ENCODE assay signal across 39 cellular contexts in genomic region chr19:13890136-13890535, GRCh38. TPM values are rescaled to one million over a fixed set of nuclear protein-coding genes. Genes with fewer than 3 reads are reported as not detected.
"Had no signal": no experiment of that assay in that cellular context is flagged by ENCODE, and none has a peak within 500 bp of the region (broad histone marks: within the 10 kb centered on the region; RNA-seq: fewer than 3 reads in every experiment).

No MANE protein-coding gene starts in this region.

- H3K27ac Mint-ChIP-seq: activated B cell treated with CpG ODN at 0.5 μM for 24 hours; activated CD4-positive, alpha-beta memory T cell treated with anti-CD3 and anti-CD28 coated beads, Interleukin-2, amount 10 ng/mL, durations not matched to agents 7 days and 5 days; activated CD4-positive, alpha-beta T cell treated with anti-CD3 and anti-CD28 coated beads, Interleukin-2, amount 10 ng/mL, durations not matched to agents 24 days and 14 days; activated CD8-positive, alpha-beta memory T cell treated with anti-CD3 and anti-CD28 coated beads, Interleukin-2, amount 10 ng/mL, durations not matched to agents 7 days and 5 days; activated CD8-positive, alpha-beta T cell treated with anti-CD3 and anti-CD28 coated beads, Interleukin-2, amount 10 ng/mL, durations not matched to agents 7 days and 5 days; activated naive CD4-positive, alpha-beta T cell treated with anti-CD3 and anti-CD28 coated beads, Interleukin-2, amount 10 ng/mL, durations not matched to agents 7 days and 5 days; activated naive CD4-positive, alpha-beta T cell treated with anti-CD3 and anti-CD28 coated beads, Interleukin-2, amount 50 U/mL, for 24 hours; activated naive CD8-positive, alpha-beta T cell; activated naive CD8-positive, alpha-beta T cell treated with anti-CD3 and anti-CD28 coated beads, Interleukin-2, amount 10 ng/mL, durations not matched to agents 7 days and 5 days; activated naive CD8-positive, alpha-beta T cell treated with anti-CD3 and anti-CD28 coated beads, Interleukin-2, amount 50 U/mL, for 24 hours; activated T-cell treated with anti-CD3 and anti-CD28 coated beads, Interleukin-2, amount 50 U/mL, for 24 hours; activated T-helper 1 cell treated with anti-CD3 and anti-CD28 coated beads, Interleukin-12 subunit alpha, Interleukin-12 subunit beta, Interleukin-2, Interleukin-4 antibody, amounts not matched to agents 30 ng/mL and 10 ng/mL and 1 ng/mL, durations not matched to agents 14 hours and 24 hours and 36 hours; activated T-helper 17 cell treated with anti-CD3 and anti-CD28 coated beads, Interleukin-2, amount 50 U/mL, for 72 hours; brain; T-helper 1 cell treated with Interleukin-12 subunit alpha and Interleukin-12 subunit beta and Interleukin-4 antibody, amounts not matched to agents 30 μg/mL and 1 μg/mL, for 36 hours; T-helper 2 cell treated with Interferon-gamma antibody and Interleukin-4, amounts not matched to agents 5 μg/mL and 100 μg/mL, for 36 hours had no signal

- H3K9me3 Mint-ChIP-seq: activated B cell treated with CpG ODN at 0.5 μM for 24 hours; activated CD4-positive, alpha-beta memory T cell treated with anti-CD3 and anti-CD28 coated beads, Interleukin-2, amount 10 ng/mL, durations not matched to agents 7 days and 5 days; activated CD4-positive, alpha-beta T cell treated with anti-CD3 and anti-CD28 coated beads, Interleukin-2, amount 10 ng/mL, durations not matched to agents 24 days and 14 days; activated naive CD4-positive, alpha-beta T cell treated with anti-CD3 and anti-CD28 coated beads, Interleukin-2, amount 10 ng/mL, durations not matched to agents 7 days and 5 days; activated naive CD4-positive, alpha-beta T cell treated with anti-CD3 and anti-CD28 coated beads, Interleukin-2, amount 50 U/mL, for 24 hours; activated naive CD8-positive, alpha-beta T cell treated with anti-CD3 and anti-CD28 coated beads, Interleukin-2, amount 10 ng/mL, durations not matched to agents 7 days and 5 days; activated naive CD8-positive, alpha-beta T cell treated with anti-CD3 and anti-CD28 coated beads, Interleukin-2, amount 50 U/mL, for 24 hours; activated T-cell treated with anti-CD3 and anti-CD28 coated beads, Interleukin-2, amount 50 U/mL, for 24 hours; activated T-helper 1 cell treated with anti-CD3 and anti-CD28 coated beads, Interleukin-12 subunit alpha, Interleukin-12 subunit beta, Interleukin-2, Interleukin-4 antibody, amounts not matched to agents 30 ng/mL and 10 ng/mL and 1 ng/mL, durations not matched to agents 14 hours and 24 hours and 36 hours; activated T-helper 17 cell treated with anti-CD3 and anti-CD28 coated beads, Interleukin-2, amount 50 U/mL, for 72 hours; brain; central memory CD8-positive, alpha-beta T cell; T-helper 1 cell treated with Interleukin-12 subunit alpha and Interleukin-12 subunit beta and Interleukin-4 antibody, amounts not matched to agents 30 μg/mL and 1 μg/mL, for 36 hours; T-helper 2 cell treated with Interferon-gamma antibody and Interleukin-4, amounts not matched to agents 5 μg/mL and 100 μg/mL, for 36 hours had no signal

- H3K36me3 ChIP-seq: ascending aorta, cardiac muscle cell, colonic mucosa had no signal

- DNase-seq: activated B cell treated with CpG ODN at 0.5 μM for 24 hours; activated CD4-positive, alpha-beta memory T cell treated with anti-CD3 and anti-CD28 coated beads, Interleukin-2, amount 10 ng/mL, durations not matched to agents 7 days and 5 days; activated CD4-positive, alpha-beta T cell treated with anti-CD3 and anti-CD28 coated beads for 4 hours; activated CD4-positive, alpha-beta T cell treated with anti-CD3 and anti-CD28 coated beads, Interleukin-2, amount 10 ng/mL, durations not matched to agents 24 days and 14 days; activated CD4-positive, alpha-beta T cell treated with anti-CD3 and anti-CD28 coated beads, Interleukin-2, amount 50 U/mL, for 1 hour; activated CD4-positive, alpha-beta T cell treated with anti-CD3 and anti-CD28 coated beads, Interleukin-2, amount 50 U/mL, for 4 hours; activated CD4-positive, CD25-positive, alpha-beta regulatory T cell treated with anti-CD3 and anti-CD28 coated beads, Interleukin-2, amount 50 U/mL, for 72 hours; activated CD8-positive, alpha-beta memory T cell treated with anti-CD3 and anti-CD28 coated beads for 24 hours; activated CD8-positive, alpha-beta memory T cell treated with anti-CD3 and anti-CD28 coated beads, Interleukin-2, amount 10 ng/mL, durations not matched to agents 7 days and 5 days; activated CD8-positive, alpha-beta memory T cell treated with anti-CD3 and anti-CD28 coated beads, Interleukin-2, amount 50 U/mL, for 48 hours; activated CD8-positive, alpha-beta T cell treated with anti-CD3 and anti-CD28 coated beads, Interleukin-2, amount 10 ng/mL, durations not matched to agents 7 days and 5 days; activated gamma-delta T cell; activated naive CD4-positive, alpha-beta T cell treated with anti-CD3 and anti-CD28 coated beads, Interleukin-2, amount 10 ng/mL, durations not matched to agents 7 days and 5 days; activated naive CD4-positive, alpha-beta T cell treated with Interleukin-2 at 50 U/mL for 16 hours; activated naive CD8-positive, alpha-beta T cell treated with anti-CD3 and anti-CD28 coated beads, Interleukin-2, amount 10 ng/mL, durations not matched to agents 7 days and 5 days; activated naive CD8-positive, alpha-beta T cell treated with anti-CD3 and anti-CD28 coated beads, Interleukin-2, amount 50 U/mL, for 24 hours; activated T-cell treated with anti-CD3 and anti-CD28 coated beads, Interleukin-2, amount 50 U/mL, for 24 hours; activated T-cell treated with anti-CD3 and anti-CD28 coated beads, Interleukin-2, amount 50 U/mL, for 48 hours; amygdala; anterior cingulate cortex; caudate nucleus; cerebellar nuclear complex; colonic mucosa; T-helper 2 cell; T-helper 9 cell had no signal

- H3K4me3 ChIP-seq: ascending aorta, cardiac muscle cell, colonic mucosa had no signal

- H3K9me3 ChIP-seq: ascending aorta, colonic mucosa had no signal

- H3K27ac ChIP-seq: ascending aorta, cardiac muscle cell, colonic mucosa, VCaP had no signal

- H3K27me3 ChIP-seq: ascending aorta, cardiac muscle cell, colonic mucosa had no signal

- H3K4me3 Mint-ChIP-seq: activated B cell treated with CpG ODN at 0.5 μM for 24 hours; activated CD4-positive, alpha-beta memory T cell treated with anti-CD3 and anti-CD28 coated beads, Interleukin-2, amount 10 ng/mL, durations not matched to agents 7 days and 5 days; activated CD4-positive, alpha-beta T cell treated with anti-CD3 and anti-CD28 coated beads, Interleukin-2, amount 10 ng/mL, durations not matched to agents 24 days and 14 days; activated CD8-positive, alpha-beta memory T cell treated with anti-CD3 and anti-CD28 coated beads, Interleukin-2, amount 10 ng/mL, durations not matched to agents 7 days and 5 days; activated CD8-positive, alpha-beta T cell treated with anti-CD3 and anti-CD28 coated beads, Interleukin-2, amount 10 ng/mL, durations not matched to agents 7 days and 5 days; activated naive CD4-positive, alpha-beta T cell treated with anti-CD3 and anti-CD28 coated beads, Interleukin-2, amount 10 ng/mL, durations not matched to agents 7 days and 5 days; activated naive CD4-positive, alpha-beta T cell treated with anti-CD3 and anti-CD28 coated beads, Interleukin-2, amount 50 U/mL, for 24 hours; activated naive CD8-positive, alpha-beta T cell; activated naive CD8-positive, alpha-beta T cell treated with anti-CD3 and anti-CD28 coated beads, Interleukin-2, amount 10 ng/mL, durations not matched to agents 7 days and 5 days; activated naive CD8-positive, alpha-beta T cell treated with anti-CD3 and anti-CD28 coated beads, Interleukin-2, amount 50 U/mL, for 24 hours; activated T-cell treated with anti-CD3 and anti-CD28 coated beads, Interleukin-2, amount 50 U/mL, for 24 hours; activated T-helper 1 cell treated with anti-CD3 and anti-CD28 coated beads, Interleukin-12 subunit alpha, Interleukin-12 subunit beta, Interleukin-2, Interleukin-4 antibody, amounts not matched to agents 30 ng/mL and 10 ng/mL and 1 ng/mL, durations not matched to agents 14 hours and 24 hours and 36 hours; activated T-helper 17 cell treated with anti-CD3 and anti-CD28 coated beads, Interleukin-2, amount 50 U/mL, for 72 hours; brain; central memory CD8-positive, alpha-beta T cell; T-helper 1 cell treated with Interleukin-12 subunit alpha and Interleukin-12 subunit beta and Interleukin-4 antibody, amounts not matched to agents 30 μg/mL and 1 μg/mL, for 36 hours; T-helper 2 cell treated with Interferon-gamma antibody and Interleukin-4, amounts not matched to agents 5 μg/mL and 100 μg/mL, for 36 hours had no signal

- H3K4me1 ChIP-seq: ascending aorta had no signal

- H3K27me3 Mint-ChIP-seq: activated B cell treated with CpG ODN at 0.5 μM for 24 hours; activated CD4-positive, alpha-beta memory T cell treated with anti-CD3 and anti-CD28 coated beads, Interleukin-2, amount 10 ng/mL, durations not matched to agents 7 days and 5 days; activated CD4-positive, alpha-beta T cell treated with anti-CD3 and anti-CD28 coated beads, Interleukin-2, amount 10 ng/mL, durations not matched to agents 24 days and 14 days; activated naive CD4-positive, alpha-beta T cell treated with anti-CD3 and anti-CD28 coated beads, Interleukin-2, amount 50 U/mL, for 24 hours; activated naive CD8-positive, alpha-beta T cell; activated naive CD8-positive, alpha-beta T cell treated with anti-CD3 and anti-CD28 coated beads, Interleukin-2, amount 10 ng/mL, durations not matched to agents 7 days and 5 days; activated naive CD8-positive, alpha-beta T cell treated with anti-CD3 and anti-CD28 coated beads, Interleukin-2, amount 50 U/mL, for 24 hours; activated T-cell treated with anti-CD3 and anti-CD28 coated beads, Interleukin-2, amount 50 U/mL, for 24 hours; activated T-helper 17 cell treated with anti-CD3 and anti-CD28 coated beads, Interleukin-2, amount 50 U/mL, for 72 hours; central memory CD8-positive, alpha-beta T cell had no signal

- H3K36me3 Mint-ChIP-seq: activated CD8-positive, alpha-beta memory T cell treated with anti-CD3 and anti-CD28 coated beads, Interleukin-2, amount 10 ng/mL, durations not matched to agents 7 days and 5 days; activated naive CD4-positive, alpha-beta T cell treated with anti-CD3 and anti-CD28 coated beads, Interleukin-2, amount 10 ng/mL, durations not matched to agents 7 days and 5 days; activated naive CD4-positive, alpha-beta T cell treated with anti-CD3 and anti-CD28 coated beads, Interleukin-2, amount 50 U/mL, for 24 hours; activated naive CD8-positive, alpha-beta T cell; activated naive CD8-positive, alpha-beta T cell treated with anti-CD3 and anti-CD28 coated beads, Interleukin-2, amount 10 ng/mL, durations not matched to agents 7 days and 5 days had no signal

- H3K4me1 Mint-ChIP-seq: activated B cell treated with CpG ODN at 0.5 μM for 24 hours; activated CD4-positive, alpha-beta T cell treated with anti-CD3 and anti-CD28 coated beads, Interleukin-2, amount 10 ng/mL, durations not matched to agents 24 days and 14 days; activated naive CD4-positive, alpha-beta T cell treated with anti-CD3 and anti-CD28 coated beads, Interleukin-2, amount 10 ng/mL, durations not matched to agents 7 days and 5 days; activated naive CD4-positive, alpha-beta T cell treated with anti-CD3 and anti-CD28 coated beads, Interleukin-2, amount 50 U/mL, for 24 hours; activated T-helper 17 cell treated with anti-CD3 and anti-CD28 coated beads, Interleukin-2, amount 50 U/mL, for 72 hours; brain had no signal

- FAIRE-seq: bronchial epithelial cell, TTC549 had no signal

- ATAC-seq: activated CD8-positive, alpha-beta memory T cell treated with anti-CD3 and anti-CD28 coated beads, Interleukin-2, amount 10 ng/mL, durations not matched to agents 7 days and 5 days; activated CD8-positive, alpha-beta T cell treated with anti-CD3 and anti-CD28 coated beads, Interleukin-2, amount 10 ng/mL, durations not matched to agents 7 days and 5 days; activated naive CD8-positive, alpha-beta T cell treated with anti-CD3 and anti-CD28 coated beads, Interleukin-2, amount 50 U/mL, for 24 hours; activated T-helper 17 cell treated with anti-CD3 and anti-CD28 coated beads, Interleukin-2, amount 50 U/mL, for 72 hours had no signal

RNA-seq across cellular contexts. Expression of gene NANOS3, which starts 13.2 kb away (rescaled TPM):
- total RNA-seq: activated B cell treated with CpG ODN at 0.5 μM for 24 hours, ascending aorta, colonic mucosa had no signal
- polyA plus RNA-seq: adipose tissue had no signal

RNA-seq across cellular contexts. Expression of gene BRME1, which starts 15.8 kb away (rescaled TPM):
- total RNA-seq: ascending aorta had no signal

RNA-seq across cellular contexts. Expression of gene PODNL1, which starts 48.1 kb away (rescaled TPM):
- total RNA-seq: activated B cell treated with CpG ODN at 0.5 μM for 24 hours; activated CD4-positive, alpha-beta T cell treated with anti-CD3 and anti-CD28 coated beads, Interleukin-2, amount 10 ng/mL, durations not matched to agents 24 days and 14 days; activated T-helper 1 cell treated with anti-CD3 and anti-CD28 coated beads, Interleukin-12 subunit alpha, Interleukin-12 subunit beta, Interleukin-2, Interleukin-4 antibody, amounts not matched to agents 30 ng/mL and 10 ng/mL and 1 ng/mL, durations not matched to agents 14 hours and 24 hours and 36 hours; bronchial epithelial cell had no signal
- polyA plus RNA-seq: cardiac muscle cell had no signal
